Comparison of ENCODE assay signal across 19 cellular contexts in genomic region chr3:105422645-105423044, GRCh38.
DNase-seq lines count a peak whose midpoint lies in the region; ATAC-seq, FAIRE-seq and TF ChIP-seq lines count a peak whose summit lies in the region.
"Had no signal": no experiment of that assay in that cellular context is flagged by ENCODE, and none has a peak within 500 bp of the region (broad histone marks: within the 10 kb centered on the region; RNA-seq: fewer than 3 reads in every experiment).

No MANE protein-coding gene starts in this region.

- FAIRE-seq in H54 (lab: Jason Lieb, UNC), result peak; percentile 38
- FAIRE-seq: A549, GM12892, GM18507, HepG2 had no signal

- DNase-seq in H54 (ENCODE audit: insufficient read length, low spot score), result no peak
- DNase-seq in NCI-H69 (lab: John Stamatoyannopoulos, UW), result peak; percentile 51
- DNase-seq in fibroblast of peridontal ligament (ENCODE audit: extremely low read depth), result peak; percentile 53
- peak; percentile 48 for DNase-seq in stromal cell of bone marrow (ENCODE audit: low read depth)
- no peak for DNase-seq in NCI-H2227 (lab: John Stamatoyannopoulos, UW; ENCODE audit: unreplicated experiment)
- no peak for DNase-seq in NCI-H748 treated with DMSO at 0.1 percent for 48 hours (lab: John Stamatoyannopoulos, UW)
- DNase-seq: AML-193; CD4-positive, alpha-beta memory T cell; DMS153; DMS79; GDM1; H7 had no signal

- ATAC-seq in HG03097 (IDR thresholded peaks at IDR 0.05; ENCODE audit: low FRiP score, unreplicated experiment), result no peak
- ATAC-seq: A549, GM23338, HCT116, HepG2 had no signal

- no peak for TF ChIP-seq POLR2A in H54 (IDR thresholded peaks at IDR 0.05; ENCODE audit: low read depth, low read length)

Comparison
In these comparisons a context has a peak if more than half of its experiments do, and no peak if none do; other contexts are left out.
1. DNase-seq: peak in NCI-H69 (single experiment), fibroblast of peridontal ligament (single experiment) and stromal cell of bone marrow (single experiment); none in H54 (single experiment), NCI-H2227 (single experiment) and NCI-H748 treated with DMSO at 0.1 percent for 48 hours (single experiment).